In the genomic region with DNA sequence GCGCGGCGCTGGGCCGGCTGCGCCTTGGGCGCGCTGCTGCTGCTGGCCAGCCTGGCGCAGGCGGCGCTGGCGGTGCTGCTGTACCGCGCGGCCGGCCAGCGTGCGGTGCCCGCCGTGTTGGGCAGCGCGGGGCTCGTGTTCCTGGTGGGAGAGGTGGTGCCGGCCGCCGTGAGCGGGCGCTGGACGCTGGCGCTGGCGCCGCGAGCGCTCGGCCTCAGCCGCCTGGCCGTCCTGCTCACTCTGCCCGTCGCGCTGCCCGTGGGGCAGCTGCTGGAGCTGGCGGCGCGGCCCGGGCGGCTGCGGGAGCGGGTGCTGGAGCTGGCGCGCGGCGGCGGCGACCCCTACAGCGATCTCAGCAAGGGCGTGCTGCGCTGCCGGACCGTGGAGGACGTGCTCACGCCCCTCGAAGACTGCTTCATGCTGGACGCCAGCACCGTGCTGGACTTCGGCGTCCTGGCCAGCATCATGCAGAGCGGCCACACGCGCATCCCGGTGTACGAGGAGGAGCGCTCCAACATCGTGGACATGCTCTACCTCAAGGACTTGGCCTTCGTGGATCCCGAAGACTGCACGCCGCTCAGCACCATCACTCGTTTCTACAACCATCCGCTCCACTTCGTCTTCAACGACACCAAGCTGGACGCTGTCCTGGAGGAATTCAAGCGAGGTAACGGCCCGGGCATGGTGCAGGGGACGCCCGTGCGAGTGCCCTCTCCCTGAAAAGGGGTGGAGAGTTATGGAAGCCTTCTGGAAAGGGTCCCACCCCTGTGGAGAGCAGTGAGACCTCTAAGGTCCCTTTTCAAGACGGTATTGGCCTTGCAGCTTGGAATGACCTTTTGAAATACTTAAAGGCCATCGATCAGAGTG, we compare ENCODE assay signal across 8 cellular contexts. TPM values are rescaled to one million over a fixed set of nuclear protein-coding genes. Genes with fewer than 3 reads are reported as not detected.
DNase-seq lines count a peak whose midpoint lies in the region; ATAC-seq lines count a peak whose summit lies in the region.

No MANE protein-coding gene starts in this region.

- peaks cover 46% of the 10 kb centered on the region for H3K36me3 Mint-ChIP-seq in activated T-helper 2 cell treated with anti-CD3 and anti-CD28 coated beads, Interferon-gamma antibody, Interleukin-2, Interleukin-4, amounts not matched to agents 10 μg/mL and 5 μg/mL and 100 μg/mL, durations not matched to agents 14 hours and 24 hours and 36 hours (ENCODE audit: low read depth)

- H3K27ac Mint-ChIP-seq in activated T-helper 2 cell treated with anti-CD3 and anti-CD28 coated beads, Interferon-gamma antibody, Interleukin-2, Interleukin-4, amounts not matched to agents 10 μg/mL and 5 μg/mL and 100 μg/mL, durations not matched to agents 14 hours and 24 hours and 36 hours = peak overlapping the region; percentile 6

- ATAC-seq in HG03558 (IDR thresholded peaks at IDR 0.05; ENCODE audit: extremely low read depth, unreplicated experiment) (peak; percentile 24), GM21717 (IDR thresholded peaks at IDR 0.05; ENCODE audit: unreplicated experiment) (no peak)

- no peaks in the 10 kb centered on the region for H3K9me3 Mint-ChIP-seq in activated T-helper 2 cell treated with anti-CD3 and anti-CD28 coated beads, Interferon-gamma antibody, Interleukin-2, Interleukin-4, amounts not matched to agents 10 μg/mL and 5 μg/mL and 100 μg/mL, durations not matched to agents 14 hours and 24 hours and 36 hours

- peak overlapping the region; percentile 74 for H3K4me3 ChIP-seq in GM08714 (ENCODE audit: low read length)

- H3K4me1 Mint-ChIP-seq in activated T-helper 2 cell treated with anti-CD3 and anti-CD28 coated beads, Interferon-gamma antibody, Interleukin-2, Interleukin-4, amounts not matched to agents 10 μg/mL and 5 μg/mL and 100 μg/mL, durations not matched to agents 14 hours and 24 hours and 36 hours (ENCODE audit: low read depth) = peaks cover 44% of the 10 kb centered on the region

- peak overlapping the region; percentile 37 for H3K27ac ChIP-seq in substantia nigra (ENCODE audit: low read depth, low read length, poor library complexity, severe bottlenecking)

- intact Hi-C loops in activated T-helper 2 cell treated with anti-CD3 and anti-CD28 coated beads, Interferon-gamma antibody, Interleukin-2, Interleukin-4, amounts not matched to agents 10 μg/mL and 5 μg/mL and 100 μg/mL, durations not matched to agents 14 hours and 24 hours and 36 hours (cut with micrococcal nuclease) = loop anchor here (1.0 to 5.0 kb wide), 4 partner anchors 40 to 215 kb away; partner anchors contain the start of genes ANKRD39 and CNNM4

- H3K27me3 Mint-ChIP-seq in activated T-helper 2 cell treated with anti-CD3 and anti-CD28 coated beads, Interferon-gamma antibody, Interleukin-2, Interleukin-4, amounts not matched to agents 10 μg/mL and 5 μg/mL and 100 μg/mL, durations not matched to agents 14 hours and 24 hours and 36 hours (ENCODE audit: low read depth) = no peaks in the 10 kb centered on the region

- DNase-seq in activated T-helper 2 cell treated with anti-CD3 and anti-CD28 coated beads, Interferon-gamma antibody, Interleukin-2, Interleukin-4, amounts not matched to agents 10 μg/mL and 5 μg/mL and 100 μg/mL, durations not matched to agents 14 hours and 24 hours and 36 hours (ENCODE audit: low spot score) = no peak
- DNase-seq in iris pigment epithelial cell (ENCODE audit: low read depth) (peak; percentile 47), substantia nigra (lab: John Stamatoyannopoulos, UW) (peak in 4 of 49 donors; percentile 52 to 76 (median 64)), NCI-H446 (lab: John Stamatoyannopoulos, UW) (no peak), LoVo (ENCODE audit: low spot score) (no peak)

- peak overlapping the region; percentile 80 for H3K4me3 Mint-ChIP-seq in activated T-helper 2 cell treated with anti-CD3 and anti-CD28 coated beads, Interferon-gamma antibody, Interleukin-2, Interleukin-4, amounts not matched to agents 10 μg/mL and 5 μg/mL and 100 μg/mL, durations not matched to agents 14 hours and 24 hours and 36 hours (ENCODE audit: low read depth)

RNA-seq across cellular contexts. Expression of gene CNNM3, which starts 1.0 kb away (rescaled TPM):
- 28.7 and 30.4 TPM in 2 replicates for total RNA-seq in activated T-helper 2 cell treated with anti-CD3 and anti-CD28 coated beads, Interferon-gamma antibody, Interleukin-2, Interleukin-4, amounts not matched to agents 10 μg/mL and 5 μg/mL and 100 μg/mL, durations not matched to agents 14 hours and 24 hours and 36 hours

RNA-seq across cellular contexts. Expression of gene ANKRD23, which starts 26.8 kb away (rescaled TPM):
- 7.0 and 9.1 TPM in 2 replicates for total RNA-seq in activated T-helper 2 cell treated with anti-CD3 and anti-CD28 coated beads, Interferon-gamma antibody, Interleukin-2, Interleukin-4, amounts not matched to agents 10 μg/mL and 5 μg/mL and 100 μg/mL, durations not matched to agents 14 hours and 24 hours and 36 hours

RNA-seq across cellular contexts. Expression of gene ANKRD39, which starts 40.7 kb away (rescaled TPM):
- total RNA-seq in activated T-helper 2 cell treated with anti-CD3 and anti-CD28 coated beads, Interferon-gamma antibody, Interleukin-2, Interleukin-4, amounts not matched to agents 10 μg/mL and 5 μg/mL and 100 μg/mL, durations not matched to agents 14 hours and 24 hours and 36 hours = 39.2 and 40.0 TPM in 2 replicates

RNA-seq across cellular contexts. Expression of gene SEMA4C, which starts 52.8 kb away (rescaled TPM):
- total RNA-seq in activated T-helper 2 cell treated with anti-CD3 and anti-CD28 coated beads, Interferon-gamma antibody, Interleukin-2, Interleukin-4, amounts not matched to agents 10 μg/mL and 5 μg/mL and 100 μg/mL, durations not matched to agents 14 hours and 24 hours and 36 hours = 32.0 and 36.1 TPM in 2 replicates

RNA-seq across cellular contexts. Expression of gene CNNM4, which starts 56.4 kb away (rescaled TPM):
- 10.1 and 11.3 TPM in 2 replicates for total RNA-seq in activated T-helper 2 cell treated with anti-CD3 and anti-CD28 coated beads, Interferon-gamma antibody, Interleukin-2, Interleukin-4, amounts not matched to agents 10 μg/mL and 5 μg/mL and 100 μg/mL, durations not matched to agents 14 hours and 24 hours and 36 hours
